ENCODE assay signal across 25 cellular contexts in the genomic region with DNA sequence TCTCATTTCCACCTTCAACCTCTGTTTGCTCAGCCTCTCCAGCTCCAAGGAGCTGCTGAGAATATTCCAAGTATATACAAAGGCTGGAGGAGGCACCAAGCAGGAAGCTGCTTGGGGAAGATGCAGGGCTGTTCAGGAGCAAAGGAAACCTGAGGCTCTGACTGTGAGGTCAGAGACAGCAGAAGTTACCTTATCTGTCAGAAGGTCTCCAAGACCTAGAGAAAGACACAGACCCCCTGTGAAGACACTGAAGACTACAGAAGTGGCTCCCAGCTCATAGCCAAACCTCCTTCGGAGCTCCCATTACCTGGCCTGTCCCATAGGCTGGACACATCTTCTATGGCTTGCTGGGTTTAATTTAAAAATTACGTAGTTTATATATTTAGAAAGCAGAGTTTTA.
"Had no signal": no experiment of that assay in that cellular context is flagged by ENCODE, and none has a peak within 500 bp of the region (broad histone marks: within the 10 kb centered on the region; RNA-seq: fewer than 3 reads in every experiment).

No MANE protein-coding gene starts in this region.

- H3K4me2 ChIP-seq: hepatocyte had no signal

- H3K36me3 Mint-ChIP-seq: stimulated activated memory B cell treated with anti-CD40 and anti-IgM and Interleukin-4, amounts not matched to agents 10 μg/mL and 1 μg/mL and 100 μg/mL, for 72 hours had no signal

- H3K4me3 ChIP-seq: colonic mucosa, gastroesophageal sphincter, heart left ventricle, hepatocyte, prostate gland, sigmoid colon, thoracic aorta, tibial nerve, upper lobe of left lung had no signal

- H3K36me3 ChIP-seq: colonic mucosa, gastroesophageal sphincter, prostate gland, sigmoid colon, thoracic aorta, tibial nerve, upper lobe of left lung had no signal

- H3K79me2 ChIP-seq: hepatocyte had no signal

- DNase-seq: colonic mucosa; effector CD8-positive, alpha-beta T cell; endodermal cell; foreskin keratinocyte; heart left ventricle; kidney; naive thymus-derived CD8-positive, alpha-beta T cell; nephron progenitor cell; nucleus accumbens; right cardiac atrium; sigmoid colon; stimulated activated CD4-positive, alpha-beta T cell treated with anti-CD3 and anti-CD28 coated beads, Interleukin-2, amount 100 ng/mL, for 24 hours; stimulated activated CD4-positive, alpha-beta T cell treated with anti-CD3 and anti-CD28 coated beads, Interleukin-4, amount 100 ng/mL, for 24 hours; upper lobe of left lung had no signal

- H3K9me3 Mint-ChIP-seq: dendritic cell treated with granulocyte-macrophage colony-stimulating factor and Interleukin-4, amounts not matched to agents 40 ng/mL and 50 ng/mL, for 4 days; endodermal cell; naive thymus-derived CD8-positive, alpha-beta T cell; nephron progenitor cell; stimulated activated memory B cell treated with anti-CD40 and anti-IgM and Interleukin-4, amounts not matched to agents 10 μg/mL and 1 μg/mL and 100 μg/mL, for 72 hours; stimulated activated naive CD8-positive, alpha-beta T cell treated with anti-CD3 and anti-CD28 coated beads, Interleukin-15, Interleukin-2, amounts not matched to agents 100 ng/mL and 50 ng/mL, for 24 hours had no signal

- H3K4me1 ChIP-seq: colonic mucosa, foreskin keratinocyte, gastroesophageal sphincter, heart left ventricle, prostate gland, sigmoid colon, tibial nerve, upper lobe of left lung had no signal

- H2AFZ ChIP-seq: hepatocyte had no signal

- ATAC-seq: esophagus mucosa; foreskin keratinocyte; gastroesophageal sphincter; heart left ventricle; left lobe of liver; naive thymus-derived CD8-positive, alpha-beta T cell; right cardiac atrium; stimulated activated memory B cell treated with anti-CD40 and anti-IgM and Interleukin-4, amounts not matched to agents 10 μg/mL and 1 μg/mL and 100 μg/mL, for 72 hours had no signal

- H3K27ac ChIP-seq: colonic mucosa, epithelial cell of prostate, foreskin keratinocyte, gastroesophageal sphincter, heart left ventricle, hepatocyte, prostate gland, sigmoid colon, thoracic aorta, tibial nerve, upper lobe of left lung had no signal

- H3K27ac Mint-ChIP-seq: dendritic cell treated with granulocyte-macrophage colony-stimulating factor and Interleukin-4, amounts not matched to agents 40 ng/mL and 50 ng/mL, for 4 days; endodermal cell; stimulated activated memory B cell treated with anti-CD40 and anti-IgM and Interleukin-4, amounts not matched to agents 10 μg/mL and 1 μg/mL and 100 μg/mL, for 72 hours; stimulated activated naive CD8-positive, alpha-beta T cell treated with anti-CD3 and anti-CD28 coated beads, Interleukin-15, Interleukin-2, amounts not matched to agents 100 ng/mL and 50 ng/mL, for 24 hours had no signal

- H3K9me3 ChIP-seq: colonic mucosa, gastroesophageal sphincter, heart left ventricle, prostate gland, sigmoid colon, thoracic aorta, tibial nerve, upper lobe of left lung had no signal

- H3K27me3 ChIP-seq: colonic mucosa, heart left ventricle, hepatocyte, sigmoid colon, tibial nerve, upper lobe of left lung had no signal
